8 cellular contexts compared by ENCODE assay signal in the genomic region with DNA sequence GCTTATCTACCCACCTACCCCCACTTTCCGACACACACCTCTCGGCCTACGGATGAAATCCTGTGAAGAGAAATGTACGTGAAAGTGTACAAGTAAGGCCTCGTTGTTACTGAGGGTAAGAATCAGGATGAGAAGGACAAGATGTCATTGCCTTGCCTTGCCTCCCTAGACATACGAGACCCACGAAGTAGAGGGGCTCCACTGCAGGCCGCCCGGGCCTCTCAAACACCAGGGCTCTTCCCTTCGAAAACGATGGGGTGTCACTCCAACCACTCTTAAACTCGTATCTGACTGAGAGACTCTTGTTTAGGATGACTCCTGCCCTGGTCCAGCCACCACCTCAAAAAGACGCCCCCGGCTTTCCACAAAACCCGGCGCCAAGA. TPM values are rescaled to one million over a fixed set of nuclear protein-coding genes. Genes with fewer than 3 reads are reported as not detected.
DNase-seq lines count a peak whose midpoint lies in the region; ATAC-seq and TF ChIP-seq lines count a peak whose summit lies in the region.

No MANE protein-coding gene starts in this region.

- peak overlapping the region; percentile 100 for H3K4me3 Mint-ChIP-seq in endothelial cell (ENCODE audit: unreplicated experiment)

- H2AK5ac ChIP-seq in neuronal stem cell (ENCODE audit: low read depth, low read length): peak overlapping the region; percentile 93

- H3K27me3 ChIP-seq in HAP-1 (ENCODE audit: low read depth) (no peaks in the 10 kb centered on the region), neuronal stem cell (ENCODE audit: control insufficient read depth in 3 of 3, insufficient read depth in 3 of 3, low read depth in 1 of 3, low read length in 3 of 3) (no peaks in the 10 kb centered on the region)

- H3K14ac ChIP-seq in neuronal stem cell (ENCODE audit: low read length): no peak overlapping the region

- no CpG with 5 or more reads among the region's 16 CpGs for WGBS in neuronal stem cell (ENCODE audit: extremely low coverage in 2 of 2, insufficient read length in 2 of 2, insufficient replicate concordance in 1 of 2), 2 donors

- H4K8ac ChIP-seq in neuronal stem cell (ENCODE audit: low read depth, low read length): no peak overlapping the region

- DNase-seq in Daoy (ENCODE audit: low read depth) (peak; percentile 33), HAP-1 (ENCODE audit: low spot score in 2 of 2) (peak; percentile 26 to 32), OCI-LY7 (ENCODE audit: low spot score) (peak; percentile 38), endothelial cell (ENCODE audit: low spot score) (no peak), neuronal stem cell (ENCODE audit: low spot score) (no peak), posterior cingulate gyrus (no peak), G401 (ENCODE audit: low spot score) (no peak)

- H3K23ac ChIP-seq in neuronal stem cell (ENCODE audit: low read depth, low read length, poor library complexity): no peak overlapping the region

- in situ Hi-C loops in HAP-1 (cut with MboI; ENCODE audit: low sequenced_read_pairs): no loop called here
- in situ Hi-C loops in G401 (cut with HindIII; ENCODE audit: low sequenced_read_pairs): no loop called here

- H3K9ac ChIP-seq in neuronal stem cell (ENCODE audit: low read depth, low read length, poor library complexity): peak overlapping the region; percentile 55

- H2BK15ac ChIP-seq in neuronal stem cell (ENCODE audit: low read length): peak overlapping the region; percentile 70

- POLR2A ChIA-PET in OCI-LY7 (lab: Charles Lee): interaction anchor here (0.6 to 2.6 kb wide), 9 partner anchors 11 to 1160 kb away, joined by 3 to 29 read pairs (median 4); partner anchors contain the start of genes CERS5 and SMARCD1

- BruUV-seq in OCI-LY7 (replicated peaks; lab: Mats Ljungman, UMichigan): no TSS peak

- H3K9me3 ChIP-seq in HAP-1 (no peaks in the 10 kb centered on the region), OCI-LY7 (ENCODE audit: low read length) (no peaks in the 10 kb centered on the region), neuronal stem cell (replicated peaks in 1 of 2; ENCODE audit: control insufficient read depth in 2 of 2, insufficient read depth in 1 of 2, low read depth in 1 of 2, low read length in 2 of 2) (no peaks in the 10 kb centered on the region)

- no peak overlapping the region for H2BK12ac ChIP-seq in neuronal stem cell (ENCODE audit: low read length)

- peaks cover 18% of the 10 kb centered on the region for H4K20me1 ChIP-seq in OCI-LY7 (ENCODE audit: insufficient read depth, low read length)

- H3K4me3 ChIP-seq in HAP-1: peak overlapping the region; percentile 92
- peak overlapping the region; percentile 95 for H3K4me3 ChIP-seq in OCI-LY7 (ENCODE audit: low read depth, low read length, poor library complexity, severe bottlenecking)
- H3K4me3 ChIP-seq in neuronal stem cell (ENCODE audit: low read length in 2 of 2): peak overlapping the region; percentile 95 to 96

- peak overlapping the region; percentile 91 for H2BK5ac ChIP-seq in neuronal stem cell (ENCODE audit: low read length)

- TF ChIP-seq CTCF in OCI-LY7 (conservative IDR thresholded peaks at IDR 0.05; ENCODE audit: low read length) (no peak), endothelial cell (IDR thresholded peaks at IDR 0.05; ENCODE audit: unreplicated experiment) (no peak)

- peak overlapping the region; percentile 52 for H2AFZ ChIP-seq in OCI-LY7 (ENCODE audit: low read length)
- H2AFZ ChIP-seq in neuronal stem cell (ENCODE audit: low read length): peak overlapping the region; percentile 88

- H3K4me1 ChIP-seq in HAP-1 (peaks cover 29% of the 10 kb centered on the region), OCI-LY7 (ENCODE audit: insufficient read depth, low read length, poor library complexity, severe bottlenecking) (peaks cover 42% of the 10 kb centered on the region), neuronal stem cell (ENCODE audit: control insufficient read depth in 2 of 2, insufficient read depth in 1 of 2, low read depth in 1 of 2, low read length in 2 of 2) (peaks cover 0 to 1% of the 10 kb centered on the region in 2 donors)

- H3K79me1 ChIP-seq in neuronal stem cell (ENCODE audit: low read depth, low read length): peaks cover 5% of the 10 kb centered on the region

- H4K91ac ChIP-seq in neuronal stem cell (ENCODE audit: low read depth, low read length, poor library complexity): no peak overlapping the region

- H3K9me3 Mint-ChIP-seq in endothelial cell (ENCODE audit: unreplicated experiment): no peaks in the 10 kb centered on the region

- no peaks in the 10 kb centered on the region for H3K9me2 ChIP-seq in OCI-LY7 (ENCODE audit: insufficient read depth, low read length)

- no peaks in the 10 kb centered on the region for H3K36me3 Mint-ChIP-seq in endothelial cell (ENCODE audit: low read depth, unreplicated experiment)

- H3K36me3 ChIP-seq in HAP-1 (replicated peaks): peaks cover 10% of the 10 kb centered on the region; the same call in 1 of the 2 replicates
- peaks cover 33% of the 10 kb centered on the region for H3K36me3 ChIP-seq in OCI-LY7 (ENCODE audit: insufficient read depth, low read length)
- peaks cover 0 to 32% of the 10 kb centered on the region in 2 donors for H3K36me3 ChIP-seq in neuronal stem cell (replicated peaks in 1 of 2; ENCODE audit: control insufficient read depth in 2 of 2, insufficient read depth in 2 of 2, low read length in 2 of 2)

- H3K4me1 Mint-ChIP-seq in endothelial cell (ENCODE audit: unreplicated experiment): peaks cover 18% of the 10 kb centered on the region

- intact Hi-C loops in OCI-LY7 (cut with micrococcal nuclease; ENCODE audit: unreplicated experiment): loop anchor here (2.0 kb wide), 1 partner anchor 18 kb away; no protein-coding TSS in a partner anchor
- intact Hi-C loops in posterior cingulate gyrus (cut with DNase I): loop anchor here (5.0 kb wide), 2 partner anchors 33 to 42 kb away; partner anchors contain the start of gene ASIC1

- peak overlapping the region; percentile 76 for H3K27ac ChIP-seq in OCI-LY7 (ENCODE audit: low read depth, low read length, poor library complexity, severe bottlenecking)
- peak overlapping the region; percentile 25 for H3K27ac ChIP-seq in neuronal stem cell (replicated peaks; ENCODE audit: low read length)

- no peak for ATAC-seq in GM18870 (IDR thresholded peaks at IDR 0.05; ENCODE audit: unreplicated experiment)

- no peak overlapping the region for H2BK120ac ChIP-seq in neuronal stem cell (ENCODE audit: low read depth, low read length)

- H3K4ac ChIP-seq in neuronal stem cell (ENCODE audit: low read length): no peak overlapping the region

- H3K27me3 Mint-ChIP-seq in endothelial cell (ENCODE audit: unreplicated experiment): peaks cover 2% of the 10 kb centered on the region

- CTCF ChIA-PET in OCI-LY7 (lab: Charles Lee; ENCODE audit: unreplicated experiment): interaction anchor here (1.8 kb wide), 2 partner anchors 14 to 18 kb away, joined by 5 to 9 read pairs; no protein-coding TSS in a partner anchor

- peaks cover 55% of the 10 kb centered on the region for H3K79me2 ChIP-seq in OCI-LY7 (ENCODE audit: insufficient read depth, low read depth, low read length)

- H3K27ac Mint-ChIP-seq in endothelial cell (ENCODE audit: unreplicated experiment): peak overlapping the region; percentile 86

- H3K4me2 ChIP-seq in OCI-LY7 (ENCODE audit: low read length): peak overlapping the region; percentile 55
- H3K4me2 ChIP-seq in neuronal stem cell (ENCODE audit: insufficient read depth, low read length, poor library complexity, severe bottlenecking): peak overlapping the region; percentile 65

- peak overlapping the region; percentile 95 for H3K18ac ChIP-seq in neuronal stem cell (ENCODE audit: low read length)

RNA-seq across cellular contexts. Expression of gene RACGAP1, which starts 0.5 kb away (rescaled TPM):
- total RNA-seq in Daoy (2014; rRNA removed; shearing (Covaris generic)): 223 and 292 TPM in 2 replicates
- 69.6 and 75.3 TPM in 2 replicates for total RNA-seq in OCI-LY7 (2014; rRNA removed; shearing (Covaris generic))
- total RNA-seq in OCI-LY7 (2022) (93.6 and 104 TPM in 2 replicates), endothelial cell (ENCODE audit: unreplicated experiment) (19.5 TPM)
- 60.2 TPM for polyA plus RNA-seq in neuronal stem cell (2013, experiment 1 of 2)
- polyA plus RNA-seq in neuronal stem cell (2013, experiment 2 of 2): 61.2 TPM
- 115 and 125 TPM in 2 replicates for total RNA-seq in G401 (2014; rRNA removed; shearing (Covaris generic))

RNA-seq across cellular contexts. Expression of gene ASIC1, which starts 32.6 kb away (rescaled TPM):
- not detected in 2 replicates for total RNA-seq in Daoy (2014; rRNA removed; shearing (Covaris generic))
- 0.05 TPM in 1 of 2 replicates, not detected in the other for total RNA-seq in OCI-LY7 (2014; rRNA removed; shearing (Covaris generic))
- total RNA-seq in OCI-LY7 (2022): 0.57 and 0.59 TPM in 2 replicates
- total RNA-seq in endothelial cell (ENCODE audit: unreplicated experiment): 1.9 TPM
- 15.9 TPM for polyA plus RNA-seq in neuronal stem cell (2013, experiment 1 of 2)
- polyA plus RNA-seq in neuronal stem cell (2013, experiment 2 of 2): 15.8 TPM
- total RNA-seq in G401 (2014; rRNA removed; shearing (Covaris generic)): 9.2 and 13.1 TPM in 2 replicates

RNA-seq across cellular contexts. Expression of gene AQP6, which starts 52.0 kb away (rescaled TPM):
- 0.11 TPM in 1 of 2 replicates, not detected in the other for total RNA-seq in Daoy (2014; rRNA removed; shearing (Covaris generic))
- not detected in 2 replicates for total RNA-seq in OCI-LY7 (2014; rRNA removed; shearing (Covaris generic))
- total RNA-seq in OCI-LY7 (2022) (not detected in 2 replicates), endothelial cell (ENCODE audit: unreplicated experiment) (not detected)
- 0.03 TPM for polyA plus RNA-seq in neuronal stem cell (2013, experiment 1 of 2)
- 0.04 TPM for polyA plus RNA-seq in neuronal stem cell (2013, experiment 2 of 2)
- 0.37 and 1.6 TPM in 2 replicates for total RNA-seq in G401 (2014; rRNA removed; shearing (Covaris generic))

Comparison
In these comparisons a context has a peak if more than half of its experiments do, and no peak if none do; other contexts are left out.
1. DNase-seq: peak in Daoy (single experiment), HAP-1 (2 of 2) and OCI-LY7 (single experiment); none in endothelial cell (single experiment), neuronal stem cell (single experiment), posterior cingulate gyrus (0 of 10) and G401 (single experiment).
2. Peak in every context shown above with its lines, with median percentiles within 50 percentile points of each other: H3K4me3 ChIP-seq.